In genomic region chr15:77634266-77634962, GRCh38 we compare ENCODE assay signal across 1 cellular context.
TF ChIP-seq lines count a peak whose summit lies in the region.

No MANE protein-coding gene starts in this region.

TF ChIP-seq in endothelial cell of umbilical vein, 7 proteins besides CTCF, POLR2A, EP300 and RAD21 (continued from another document):
- no peak for TF ChIP-seq GATA2 (IDR thresholded peaks at IDR 0.05; ENCODE audit: insufficient read depth, insufficient read length, low read depth, low read length)
- no peak for TF ChIP-seq EZH2 (IDR thresholded peaks at IDR 0.05; ENCODE audit: borderline replicate concordance, low read depth, low read length, severe bottlenecking)
